22 cellular contexts compared by ENCODE assay signal in genomic region chr3:55688154-55688553, GRCh38.
"Had no signal": no experiment of that assay in that cellular context is flagged by ENCODE, and none has a peak within 500 bp of the region (broad histone marks: within the 10 kb centered on the region; RNA-seq: fewer than 3 reads in every experiment).

No MANE protein-coding gene starts in this region.

- ATAC-seq: effector memory CD8-positive, alpha-beta T cell; left colon; lower lobe of right lung; naive thymus-derived CD8-positive, alpha-beta T cell; psoas muscle; right cardiac atrium; stimulated activated memory B cell treated with anti-CD40 and anti-IgM and Interleukin-4, amounts not matched to agents 10 μg/mL and 1 μg/mL and 100 μg/mL, for 72 hours; stimulated activated naive CD8-positive, alpha-beta T cell treated with anti-CD3 and anti-CD28 coated beads, Interleukin-15, Interleukin-2, amounts not matched to agents 100 U/mL and 50 U/mL, for 24 hours had no signal

- H3K36me3 ChIP-seq: esophagus squamous epithelium, left ventricle myocardium inferior, lower lobe of right lung, ovary, sigmoid colon, tibial artery had no signal

- H3K4me3 ChIP-seq: esophagus squamous epithelium, left ventricle myocardium inferior, lower lobe of right lung, ovary, psoas muscle, sigmoid colon, testis, tibial artery had no signal

- H3K27me3 ChIP-seq: esophagus squamous epithelium, ovary, sigmoid colon, testis had no signal

- H3K4me1 Mint-ChIP-seq: naive thymus-derived CD8-positive, alpha-beta T cell; stimulated activated memory B cell treated with anti-CD40 and anti-IgM and Interleukin-4, amounts not matched to agents 10 μg/mL and 1 μg/mL and 100 μg/mL, for 72 hours had no signal

- DNase-seq: cortex of kidney; effector memory CD8-positive, alpha-beta T cell; erythroblast; esophagus squamous epithelium; left colon; left ventricle myocardium inferior; lower lobe of right lung; naive thymus-derived CD8-positive, alpha-beta T cell; occipital lobe; ovary; posterior cingulate gyrus; psoas muscle; right cardiac atrium; sigmoid colon; stimulated activated CD4-positive, alpha-beta T cell treated with anti-CD3 and anti-CD28 coated beads, Interleukin-2, amount 100 ng/mL, for 24 hours; stimulated activated CD4-positive, alpha-beta T cell treated with anti-CD3 and anti-CD28 coated beads, Interleukin-4, amount 100 ng/mL, for 24 hours; stimulated activated naive CD8-positive, alpha-beta T cell treated with anti-CD3 and anti-CD28 coated beads, Interleukin-15, Interleukin-2, amounts not matched to agents 100 U/mL and 50 U/mL, for 24 hours; substantia nigra; testis; tibial artery had no signal

- H3K27ac ChIP-seq: esophagus squamous epithelium, left ventricle myocardium inferior, lower lobe of right lung, ovary, psoas muscle, sigmoid colon, testis, tibial artery had no signal

- H3K4me3 Mint-ChIP-seq: effector memory CD8-positive, alpha-beta T cell; naive thymus-derived CD8-positive, alpha-beta T cell; stimulated activated memory B cell treated with anti-CD40 and anti-IgM and Interleukin-4, amounts not matched to agents 10 μg/mL and 1 μg/mL and 100 μg/mL, for 72 hours; type B pancreatic cell had no signal

- H3K9me3 Mint-ChIP-seq: effector memory CD8-positive, alpha-beta T cell; stimulated activated memory B cell treated with anti-CD40 and anti-IgM and Interleukin-4, amounts not matched to agents 10 μg/mL and 1 μg/mL and 100 μg/mL, for 72 hours; type B pancreatic cell had no signal

- H3K36me3 Mint-ChIP-seq: naive thymus-derived CD8-positive, alpha-beta T cell; stimulated activated memory B cell treated with anti-CD40 and anti-IgM and Interleukin-4, amounts not matched to agents 10 μg/mL and 1 μg/mL and 100 μg/mL, for 72 hours; type B pancreatic cell had no signal

- H3K27me3 Mint-ChIP-seq: effector memory CD8-positive, alpha-beta T cell; stimulated activated memory B cell treated with anti-CD40 and anti-IgM and Interleukin-4, amounts not matched to agents 10 μg/mL and 1 μg/mL and 100 μg/mL, for 72 hours had no signal

- H3K27ac Mint-ChIP-seq: effector memory CD8-positive, alpha-beta T cell; naive thymus-derived CD8-positive, alpha-beta T cell; stimulated activated memory B cell treated with anti-CD40 and anti-IgM and Interleukin-4, amounts not matched to agents 10 μg/mL and 1 μg/mL and 100 μg/mL, for 72 hours; type B pancreatic cell had no signal

- H3K9me3 ChIP-seq: esophagus squamous epithelium, left ventricle myocardium inferior, lower lobe of right lung, ovary, psoas muscle, sigmoid colon, testis, tibial artery had no signal

- H3K4me1 ChIP-seq: left ventricle myocardium inferior, testis had no signal
